In the genomic region with DNA sequence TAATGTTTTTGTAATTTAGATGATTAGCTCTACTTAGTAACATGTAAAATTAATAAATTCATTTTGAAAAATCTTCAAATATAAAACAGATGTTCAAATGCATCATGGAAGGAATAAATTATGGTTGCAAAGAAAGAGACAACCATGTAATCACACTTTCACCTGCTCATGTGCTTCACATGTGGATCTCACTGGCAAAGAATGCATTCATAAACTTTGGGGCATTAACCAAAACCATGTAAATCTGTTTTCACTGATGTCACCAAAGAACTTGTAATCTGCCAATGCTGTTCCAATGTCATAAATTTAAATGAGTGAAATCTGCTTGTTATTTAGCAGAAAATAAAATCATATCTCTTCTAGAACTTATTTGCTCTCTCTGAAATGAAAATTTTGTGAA, we compare ENCODE assay signal across 34 cellular contexts.
"Had no signal": no experiment of that assay in that cellular context is flagged by ENCODE, and none has a peak within 500 bp of the region (broad histone marks: within the 10 kb centered on the region; RNA-seq: fewer than 3 reads in every experiment).

No MANE protein-coding gene starts in this region.

- H3K36me3 ChIP-seq: adrenal gland, esophagus muscularis mucosa, gastrocnemius medialis, heart left ventricle, WERI-Rb-1 had no signal

- H3K36me3 Mint-ChIP-seq: activated CD8-positive, alpha-beta memory T cell treated with anti-CD3 and anti-CD28 coated beads, Interleukin-2, amount 10 ng/mL, durations not matched to agents 7 days and 5 days; activated naive CD4-positive, alpha-beta T cell treated with anti-CD3 and anti-CD28 coated beads, Interleukin-2, amount 50 U/mL, for 24 hours; activated naive CD8-positive, alpha-beta T cell treated with anti-CD3 and anti-CD28 coated beads for 36 hours had no signal

- H3K4me3 ChIP-seq: adrenal gland, body of pancreas, esophagus muscularis mucosa, gastrocnemius medialis, heart left ventricle had no signal

- H3K9me3 ChIP-seq: adrenal gland, body of pancreas, esophagus muscularis mucosa, gastrocnemius medialis had no signal

- H3K4me1 ChIP-seq: adrenal gland, gastrocnemius medialis had no signal

- DNase-seq: activated B cell treated with CpG ODN at 0.5 μM for 24 hours; activated CD4-positive, alpha-beta T cell treated with anti-CD3 and anti-CD28 coated beads for 48 hours; activated CD4-positive, alpha-beta T cell treated with anti-CD3 and anti-CD28 coated beads, Interleukin-2, amount 50 U/mL, for 1 hour; activated CD4-positive, alpha-beta T cell treated with anti-CD3 and anti-CD28 coated beads, Interleukin-2, amount 50 U/mL, for 48 hours; activated CD8-positive, alpha-beta memory T cell treated with anti-CD3 and anti-CD28 coated beads, Interleukin-2, amount 10 ng/mL, durations not matched to agents 7 days and 5 days; activated CD8-positive, alpha-beta memory T cell treated with anti-CD3 and anti-CD28 coated beads, Interleukin-2, amount 50 U/mL, for 4 hours; activated CD8-positive, alpha-beta T cell treated with anti-CD3 and anti-CD28 coated beads for 36 hours; activated effector memory CD4-positive, alpha-beta T cell treated with anti-CD3 and anti-CD28 coated beads, Interleukin-2, amount 50 U/mL, for 16 hours; activated naive CD4-positive, alpha-beta T cell treated with anti-CD3 and anti-CD28 coated beads for 36 hours; activated naive CD8-positive, alpha-beta T cell treated with anti-CD3 and anti-CD28 coated beads for 36 hours; activated naive CD8-positive, alpha-beta T cell treated with anti-CD3 and anti-CD28 coated beads, Interleukin-2, amount 50 U/mL, for 24 hours; activated T-cell treated with anti-CD3 and anti-CD28 coated beads, Interleukin-2, amount 50 U/mL, for 1 hour; activated T-cell treated with anti-CD3 and anti-CD28 coated beads, Interleukin-2, amount 50 U/mL, for 48 hours; adrenal gland; amygdala; aorta; body of pancreas; caudate nucleus; cortex of kidney; dermis blood vessel endothelial cell; effector CD4-positive, alpha-beta T cell; effector memory CD8-positive, alpha-beta T cell; erythroblast; foreskin keratinocyte; gastrocnemius medialis; glutamatergic neuron; heart left ventricle; T1000; WERI-Rb-1 had no signal

- H3K27me3 Mint-ChIP-seq: activated B cell treated with CpG ODN at 0.5 μM for 24 hours; activated CD8-positive, alpha-beta memory T cell treated with anti-CD3 and anti-CD28 coated beads, Interleukin-2, amount 10 ng/mL, durations not matched to agents 7 days and 5 days; activated CD8-positive, alpha-beta T cell treated with anti-CD3 and anti-CD28 coated beads for 36 hours; activated naive CD4-positive, alpha-beta T cell treated with anti-CD3 and anti-CD28 coated beads, Interleukin-2, amount 50 U/mL, for 24 hours; activated naive CD8-positive, alpha-beta T cell treated with anti-CD3 and anti-CD28 coated beads, Interleukin-2, amount 50 U/mL, for 24 hours; effector memory CD8-positive, alpha-beta T cell had no signal

- H3K27me3 ChIP-seq: adrenal gland, body of pancreas, esophagus muscularis mucosa, foreskin keratinocyte, gastrocnemius medialis, heart left ventricle had no signal

- H3K4me1 Mint-ChIP-seq: activated CD8-positive, alpha-beta memory T cell treated with anti-CD3 and anti-CD28 coated beads, Interleukin-2, amount 10 ng/mL, durations not matched to agents 7 days and 5 days had no signal

- H3K27ac ChIP-seq: adrenal gland, body of pancreas, esophagus muscularis mucosa, foreskin keratinocyte, gastrocnemius medialis, heart left ventricle, WERI-Rb-1 had no signal

- H3K9me3 Mint-ChIP-seq: activated B cell treated with CpG ODN at 0.5 μM for 24 hours; activated CD8-positive, alpha-beta T cell treated with anti-CD3 and anti-CD28 coated beads for 36 hours; activated naive CD4-positive, alpha-beta T cell treated with anti-CD3 and anti-CD28 coated beads for 36 hours; activated naive CD4-positive, alpha-beta T cell treated with anti-CD3 and anti-CD28 coated beads, Interleukin-2, amount 50 U/mL, for 24 hours; activated naive CD8-positive, alpha-beta T cell treated with anti-CD3 and anti-CD28 coated beads for 36 hours; activated naive CD8-positive, alpha-beta T cell treated with anti-CD3 and anti-CD28 coated beads, Interleukin-2, amount 50 U/mL, for 24 hours; activated T-helper 1 cell treated with anti-CD3 and anti-CD28 coated beads, Interleukin-12 subunit alpha, Interleukin-12 subunit beta, Interleukin-2, Interleukin-4 antibody, amounts not matched to agents 30 ng/mL and 10 ng/mL and 1 ng/mL, durations not matched to agents 14 hours and 24 hours and 36 hours; activated T-helper 2 cell treated with anti-CD3 and anti-CD28 coated beads, Interferon-gamma antibody, Interleukin-2, Interleukin-4, amounts not matched to agents 10 μg/mL and 5 μg/mL and 100 μg/mL, durations not matched to agents 14 hours and 24 hours and 36 hours; T-helper 1 cell treated with Interleukin-12 subunit alpha and Interleukin-12 subunit beta and Interleukin-4 antibody, amounts not matched to agents 30 μg/mL and 1 μg/mL, for 36 hours had no signal

- H3K27ac Mint-ChIP-seq: activated B cell treated with CpG ODN at 0.5 μM for 24 hours; activated CD8-positive, alpha-beta memory T cell treated with anti-CD3 and anti-CD28 coated beads, Interleukin-2, amount 10 ng/mL, durations not matched to agents 7 days and 5 days; activated CD8-positive, alpha-beta T cell treated with anti-CD3 and anti-CD28 coated beads for 36 hours; activated naive CD4-positive, alpha-beta T cell treated with anti-CD3 and anti-CD28 coated beads for 36 hours; activated naive CD4-positive, alpha-beta T cell treated with anti-CD3 and anti-CD28 coated beads, Interleukin-2, amount 50 U/mL, for 24 hours; activated naive CD8-positive, alpha-beta T cell treated with anti-CD3 and anti-CD28 coated beads for 36 hours; activated naive CD8-positive, alpha-beta T cell treated with anti-CD3 and anti-CD28 coated beads, Interleukin-2, amount 50 U/mL, for 24 hours; activated T-helper 1 cell treated with anti-CD3 and anti-CD28 coated beads, Interleukin-12 subunit alpha, Interleukin-12 subunit beta, Interleukin-2, Interleukin-4 antibody, amounts not matched to agents 30 ng/mL and 10 ng/mL and 1 ng/mL, durations not matched to agents 14 hours and 24 hours and 36 hours; activated T-helper 2 cell treated with anti-CD3 and anti-CD28 coated beads, Interferon-gamma antibody, Interleukin-2, Interleukin-4, amounts not matched to agents 10 μg/mL and 5 μg/mL and 100 μg/mL, durations not matched to agents 14 hours and 24 hours and 36 hours; effector memory CD8-positive, alpha-beta T cell; T-helper 1 cell treated with Interleukin-12 subunit alpha and Interleukin-12 subunit beta and Interleukin-4 antibody, amounts not matched to agents 30 μg/mL and 1 μg/mL, for 36 hours had no signal

- H3K4me3 Mint-ChIP-seq: activated B cell treated with CpG ODN at 0.5 μM for 24 hours; activated CD8-positive, alpha-beta memory T cell treated with anti-CD3 and anti-CD28 coated beads, Interleukin-2, amount 10 ng/mL, durations not matched to agents 7 days and 5 days; activated CD8-positive, alpha-beta T cell treated with anti-CD3 and anti-CD28 coated beads for 36 hours; activated naive CD4-positive, alpha-beta T cell treated with anti-CD3 and anti-CD28 coated beads for 36 hours; activated naive CD4-positive, alpha-beta T cell treated with anti-CD3 and anti-CD28 coated beads, Interleukin-2, amount 50 U/mL, for 24 hours; activated naive CD8-positive, alpha-beta T cell treated with anti-CD3 and anti-CD28 coated beads for 36 hours; activated naive CD8-positive, alpha-beta T cell treated with anti-CD3 and anti-CD28 coated beads, Interleukin-2, amount 50 U/mL, for 24 hours; activated T-helper 1 cell treated with anti-CD3 and anti-CD28 coated beads, Interleukin-12 subunit alpha, Interleukin-12 subunit beta, Interleukin-2, Interleukin-4 antibody, amounts not matched to agents 30 ng/mL and 10 ng/mL and 1 ng/mL, durations not matched to agents 14 hours and 24 hours and 36 hours; effector memory CD8-positive, alpha-beta T cell; T-helper 1 cell treated with Interleukin-12 subunit alpha and Interleukin-12 subunit beta and Interleukin-4 antibody, amounts not matched to agents 30 μg/mL and 1 μg/mL, for 36 hours had no signal
